22 cellular contexts compared by ENCODE assay signal in the genomic region with DNA sequence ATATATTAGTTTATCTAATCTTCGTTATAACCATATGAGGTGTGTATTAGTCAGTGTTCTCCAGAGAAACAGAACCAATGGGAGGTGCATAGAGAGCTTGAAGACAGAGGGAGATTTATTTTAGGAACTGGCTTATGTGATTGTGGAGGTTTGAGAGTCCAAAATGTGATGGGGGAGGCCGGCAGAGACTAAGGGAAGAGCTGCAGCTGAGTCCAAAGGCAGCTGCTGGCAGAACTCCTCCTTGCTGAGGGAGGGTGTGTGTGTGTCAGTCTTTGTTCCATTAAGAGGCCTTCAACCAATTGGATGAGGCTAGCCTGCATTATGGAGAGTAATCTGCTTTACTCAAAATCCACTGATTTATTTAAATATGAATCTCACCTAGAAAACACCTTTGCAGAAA.
DNase-seq lines count a peak whose midpoint lies in the region; ATAC-seq and TF ChIP-seq lines count a peak whose summit lies in the region.
"Had no signal": no experiment of that assay in that cellular context is flagged by ENCODE, and none has a peak within 500 bp of the region (broad histone marks: within the 10 kb centered on the region; RNA-seq: fewer than 3 reads in every experiment).

No MANE protein-coding gene starts in this region.

- H3K4me3 Mint-ChIP-seq in brain (peak overlapping the region in 3 of 5 experiments; percentile 12 to 20 (median 17)), memory B cell (no peak overlapping the region), H9 (no peak overlapping the region)
- H3K4me3 Mint-ChIP-seq: activated naive CD4-positive, alpha-beta T cell treated with anti-CD3 and anti-CD28 coated beads for 36 hours; activated T-cell treated with anti-CD3 and anti-CD28 coated beads, Interleukin-2, amount 50 U/mL, for 72 hours; CD8-positive, alpha-beta T cell; central memory CD8-positive, alpha-beta T cell had no signal

- H3K4me2 ChIP-seq in H9 (ENCODE audit: insufficient read depth, insufficient read length, low read length) = no peak overlapping the region

- DNase-seq in memory B cell (ENCODE audit: low spot score in 2 of 2) (no peak), superior temporal gyrus (ENCODE audit: extremely low spot score) (peak; percentile 89), H9 (no peak), NCI-H524 treated with DMSO at 0.1 percent for 48 hours (lab: John Stamatoyannopoulos, UW) (no peak)
- DNase-seq: activated CD4-positive, CD25-positive, alpha-beta regulatory T cell treated with anti-CD3 and anti-CD28 coated beads, Interleukin-2, amount 50 U/mL, for 72 hours; activated naive CD4-positive, alpha-beta T cell treated with anti-CD3 and anti-CD28 coated beads for 36 hours; activated T-cell treated with anti-CD3 and anti-CD28 coated beads, Interleukin-2, amount 50 U/mL, for 72 hours; aorta; CD8-positive, alpha-beta T cell; erythroblast; GDM1; lower lobe of right lung; MM.1S; naive B cell; NCI-H1694; NCI-H2171; NCI-H526 treated with DMSO at 0.1 percent for 48 hours had no signal

- H3K36me3 Mint-ChIP-seq in brain (no peaks in the 10 kb centered on the region), memory B cell (no peaks in the 10 kb centered on the region), H9 (ENCODE audit: insufficient read depth in 1 of 3, low read depth in 3 of 3) (no peaks in the 10 kb centered on the region)
- H3K36me3 Mint-ChIP-seq: naive B cell had no signal

- no peaks in the 10 kb centered on the region for H4K20me1 ChIP-seq in H9 (ENCODE audit: control insufficient read depth, insufficient read depth, insufficient read length)

- ATAC-seq in memory B cell (ENCODE audit: low read depth) (no peak), GM19467 (IDR thresholded peaks at IDR 0.05; ENCODE audit: unreplicated experiment) (no peak)
- ATAC-seq: activated T-cell treated with anti-CD3 and anti-CD28 coated beads, Interleukin-2, amount 50 U/mL, for 72 hours; CD8-positive, alpha-beta T cell; HCT116; lower lobe of right lung had no signal

- CTCF ChIA-PET in HEK293 (lab: Yijun Ruan, JAX) = interaction anchor here (0.5 to 2.3 kb wide), 5 partner anchors 24 to 271 kb away, joined by 3 to 12 read pairs (median 4); no protein-coding TSS in a partner anchor

- H3K9me3 Mint-ChIP-seq in brain (no peaks in the 10 kb centered on the region), memory B cell (no peaks in the 10 kb centered on the region), H9 (no peaks in the 10 kb centered on the region)
- H3K9me3 Mint-ChIP-seq: activated naive CD4-positive, alpha-beta T cell treated with anti-CD3 and anti-CD28 coated beads for 36 hours; activated T-cell treated with anti-CD3 and anti-CD28 coated beads, Interleukin-2, amount 50 U/mL, for 72 hours; CD8-positive, alpha-beta T cell; central memory CD8-positive, alpha-beta T cell; naive B cell had no signal

- H3K27me3 Mint-ChIP-seq in brain (peaks cover 33% of the 10 kb centered on the region), memory B cell (no peaks in the 10 kb centered on the region), H9 (ENCODE audit: low read depth) (peaks cover 58% of the 10 kb centered on the region)
- H3K27me3 Mint-ChIP-seq: central memory CD8-positive, alpha-beta T cell; naive B cell had no signal

- no peak overlapping the region for H3K18ac ChIP-seq in H9 (ENCODE audit: insufficient read length, low read depth, low read length)

- H2AFZ ChIP-seq in H9 (ENCODE audit: low read length) = no peak overlapping the region

- H3K4me3 ChIP-seq in HEK293 (ENCODE audit: low read depth, low read length) = no peak overlapping the region
- H3K4me3 ChIP-seq: lower lobe of right lung had no signal

- no CpG with 5 or more reads among the region's 2 CpGs for WGBS in H9 (ENCODE audit: extremely low coverage, insufficient read length, low lambda C conversion rate)

- H3K27ac Mint-ChIP-seq in brain = peak overlapping the region in 1 of 5 experiments; percentile 54
- H3K27ac Mint-ChIP-seq in memory B cell = peak overlapping the region; percentile 77
- H3K27ac Mint-ChIP-seq in H9 = no peak overlapping the region
- H3K27ac Mint-ChIP-seq: activated naive CD4-positive, alpha-beta T cell treated with anti-CD3 and anti-CD28 coated beads for 36 hours; activated T-cell treated with anti-CD3 and anti-CD28 coated beads, Interleukin-2, amount 50 U/mL, for 72 hours; CD8-positive, alpha-beta T cell had no signal

- H4K8ac ChIP-seq in H9 (replicated peaks; ENCODE audit: insufficient read length, low read depth, low read length) = no peak overlapping the region

- peaks cover 17% of the 10 kb centered on the region; the same call in 1 of the 2 replicates for H3K27me3 ChIP-seq in H9 (ENCODE audit: insufficient read depth, low read length)

- H3K9me3 ChIP-seq in HEK293 (ENCODE audit: control insufficient read depth, insufficient read depth, low read depth, low read length) = no peaks in the 10 kb centered on the region
- no peaks in the 10 kb centered on the region for H3K9me3 ChIP-seq in H9 (ENCODE audit: control insufficient read depth, low read depth, low read length)
- H3K9me3 ChIP-seq: lower lobe of right lung had no signal

- H3K4me1 ChIP-seq in HEK293 (ENCODE audit: control insufficient read depth, insufficient read depth, low read length) (no peaks in the 10 kb centered on the region; the same call in 1 of the 2 replicates), H9 (ENCODE audit: insufficient read depth, low read length) (peaks cover 3% of the 10 kb centered on the region; the same call in 1 of the 2 replicates)

- H3K23me2 ChIP-seq in H9 (ENCODE audit: insufficient read length, low read depth, low read length, poor library complexity, severe bottlenecking) = peaks cover 13% of the 10 kb centered on the region

- no peak overlapping the region for H2AK5ac ChIP-seq in H9 (ENCODE audit: insufficient read length, low read length)

- H3K56ac ChIP-seq in H9 (ENCODE audit: insufficient read length, low read depth, low read length) = no peak overlapping the region

- no peak overlapping the region for H2BK15ac ChIP-seq in H9 (ENCODE audit: low read depth, low read length)

- H3K79me2 ChIP-seq in H9 (ENCODE audit: insufficient read depth, low read length) = no peaks in the 10 kb centered on the region

- H3K9ac ChIP-seq in H9 (ENCODE audit: extremely low read depth, insufficient read length, low read length) = no peak overlapping the region

- no peak overlapping the region for H2BK12ac ChIP-seq in H9 (ENCODE audit: insufficient read length, low read depth, low read length)

- H3T11ph ChIP-seq in H9 (ENCODE audit: low read length) = no peak overlapping the region

- no peak overlapping the region for H4K91ac ChIP-seq in H9 (ENCODE audit: insufficient read length, low read depth, low read length)

- H3K4me1 Mint-ChIP-seq in brain (peaks cover 41% of the 10 kb centered on the region), memory B cell (peaks cover 18% of the 10 kb centered on the region), H9 (peaks cover 22 to 28% of the 10 kb centered on the region in 2 experiments)

- POLR2A ChIA-PET in HEK293 (lab: Yijun Ruan, JAX) = no interaction called here

- no peak overlapping the region for H2BK20ac ChIP-seq in H9 (ENCODE audit: low read depth, low read length, poor library complexity, severe bottlenecking)

- no peak overlapping the region for H3K4ac ChIP-seq in H9 (ENCODE audit: low read depth, low read length)

- H3K14ac ChIP-seq in H9 (ENCODE audit: insufficient read depth, low read length) = no peak overlapping the region

- no peaks in the 10 kb centered on the region for H3K36me3 ChIP-seq in HEK293 (ENCODE audit: control insufficient read depth in 2 of 2, insufficient read depth in 1 of 2, low read length in 2 of 2)
- H3K36me3 ChIP-seq: lower lobe of right lung had no signal

- no peak overlapping the region for H2BK120ac ChIP-seq in H9 (ENCODE audit: low read depth, low read length, poor library complexity, severe bottlenecking)

- TF ChIP-seq CTCF in HEK293 (tag by site-specific recombination; IDR thresholded peaks at IDR 0.05) = no peak
- TF ChIP-seq CTCF in brain (conservative IDR thresholded peaks at IDR 0.05) = no peak
- no peak for TF ChIP-seq CTCF in H9 (conservative IDR thresholded peaks at IDR 0.05)

- H3K23ac ChIP-seq in H9 (ENCODE audit: insufficient read length, low read depth, low read length) = no peak overlapping the region

- no peak overlapping the region for H3K27ac ChIP-seq in HEK293 (ENCODE audit: extremely low read depth, low read depth, low read length)
- no peak overlapping the region for H3K27ac ChIP-seq in H9 (ENCODE audit: insufficient read length, low read depth, low read length)
- H3K27ac ChIP-seq: lower lobe of right lung had no signal

- H3K79me1 ChIP-seq in H9 (ENCODE audit: insufficient read depth, low read depth, low read length, poor library complexity, severe bottlenecking) = no peaks in the 10 kb centered on the region

- no peak overlapping the region for H4K5ac ChIP-seq in H9 (ENCODE audit: insufficient read length, low read depth, low read length)

- H2BK5ac ChIP-seq in H9 (ENCODE audit: insufficient read length, low read length) = no peak overlapping the region

TF ChIP-seq in HEK293, 187 proteins besides CTCF, POLR2A, EP300 and RAD21 (continues in another document):
- no peak for TF ChIP-seq ZFP69B (tag by site-specific recombination; IDR thresholded peaks at IDR 0.05)
- 0 out of 2 replicates have a peak, but pooled peaks have one; percentile 3 for TF ChIP-seq ZNF664 (tag by site-specific recombination; IDR thresholded peaks at IDR 0.05)
- TF ChIP-seq ZNF585B (tag by site-specific recombination; IDR thresholded peaks at IDR 0.05) = peak; percentile 74
- TF ChIP-seq ZSCAN30 (tag by site-specific recombination; IDR thresholded peaks at IDR 0.05) = no peak
- TF ChIP-seq KLF9 (tag by site-specific recombination; IDR thresholded peaks at IDR 0.05; ENCODE audit: low read depth) = no peak
- TF ChIP-seq, protein P1, sequence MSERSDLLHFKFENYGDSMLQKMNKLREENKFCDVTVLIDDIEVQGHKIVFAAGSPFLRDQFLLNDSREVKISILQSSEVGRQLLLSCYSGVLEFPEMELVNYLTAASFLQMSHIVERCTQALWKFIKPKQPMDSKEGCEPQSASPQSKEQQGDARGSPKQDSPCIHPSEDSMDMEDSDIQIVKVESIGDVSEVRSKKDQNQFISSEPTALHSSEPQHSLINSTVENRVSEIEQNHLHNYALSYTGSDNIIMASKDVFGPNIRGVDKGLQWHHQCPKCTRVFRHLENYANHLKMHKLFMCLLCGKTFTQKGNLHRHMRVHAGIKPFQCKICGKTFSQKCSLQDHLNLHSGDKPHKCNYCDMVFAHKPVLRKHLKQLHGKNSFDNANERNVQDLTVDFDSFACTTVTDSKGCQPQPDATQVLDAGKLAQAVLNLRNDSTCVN (tag by site-specific recombination; optimal IDR thresholded peaks at IDR 0.05) = no peak

Comparison
In these comparisons a context has a peak if more than half of its experiments do, and no peak if none do; other contexts are left out.
1. H3K4me3 Mint-ChIP-seq: peak in brain (3 of 5); none in memory B cell (single experiment) and H9 (0 of 2).